In genomic region chr12:53500776-53501614, GRCh38 we compare ENCODE assay signal across 8 cellular contexts. TPM values are rescaled to one million over a fixed set of nuclear protein-coding genes. Genes with fewer than 3 reads are reported as not detected.
DNase-seq lines count a peak whose midpoint lies in the region; ATAC-seq and TF ChIP-seq lines count a peak whose summit lies in the region.

Gene TARBP2, plus strand, starts transcription at chr12:53501283. Its CDS starts 126 bp downstream, at chr12:53501409.

- peak within 1 kb of the TSS; percentile 52 to 75 for H3K4me3 ChIP-seq in SK-N-SH (ENCODE audit: low read depth in 2 of 2, low read length in 1 of 2)

- DNase-seq in GM04504 (ENCODE audit: low read depth) (peak; percentile 100), NCI-H1048 (lab: John Stamatoyannopoulos, UW) (peak; percentile 96), SK-N-SH (peak; percentile 92), germinal center (ENCODE audit: low spot score) (peak; percentile 98), non-pigmented ciliary epithelial cell (ENCODE audit: low read depth) (peak; percentile 99), superior temporal gyrus (ENCODE audit: extremely low spot score) (peak; percentile 100)
- DNase-seq in activated naive CD4-positive, alpha-beta T cell treated with anti-CD3 and anti-CD28 coated beads, Interleukin-2, amount 50 U/mL, for 16 hours: peak; percentile 95

- H3K27ac ChIP-seq in SK-N-SH (ENCODE audit: low read depth in 2 of 2, low read length in 1 of 2): peak within 1 kb of the TSS; percentile 94 to 100

- no peaks in the 10 kb centered on the region for H3K9me3 ChIP-seq in SK-N-SH

- TF ChIP-seq EP300 in SK-N-SH (IDR thresholded peaks at IDR 0.05; ENCODE audit: borderline replicate concordance in 1 of 2, low read depth in 1 of 2, low read length in 1 of 2): no peak

- TF ChIP-seq RAD21 in SK-N-SH (IDR thresholded peaks at IDR 0.05; ENCODE audit: low read length): no peak

- peaks cover 9 to 31% of the 10 kb centered on the region in 2 experiments for H3K36me3 ChIP-seq in SK-N-SH (replicated peaks in 1 of 2; ENCODE audit: control insufficient read depth in 1 of 2, insufficient read depth in 2 of 2, low read length in 1 of 2)

- H3K4me2 ChIP-seq in SK-N-SH: peak within 1 kb of the TSS; percentile 96

- WGBS in SK-N-SH (ENCODE audit: low lambda C conversion rate): 2% methylated on average over 49 of the region's 74 CpGs

- H3K9me2 ChIP-seq in SK-N-SH: no peaks in the 10 kb centered on the region

- peak within 1 kb of the TSS; percentile 94 for H2AFZ ChIP-seq in SK-N-SH (ENCODE audit: low read depth)

- peaks cover 48% of the 10 kb centered on the region for H3K79me2 ChIP-seq in SK-N-SH (ENCODE audit: insufficient read depth)

- peak; percentile 73 for ATAC-seq in HG02571 (IDR thresholded peaks at IDR 0.05; ENCODE audit: unreplicated experiment)

- H3K9ac ChIP-seq in SK-N-SH: peak within 1 kb of the TSS; percentile 93

- CTCF ChIA-PET in SK-N-SH (lab: Yijun Ruan, JAX): interaction anchor here (0.6 to 8.2 kb wide), 11 partner anchors 8 to 178 kb away, joined by 3 to 46 read pairs (median 4); partner anchors contain the start of gene AAAS

- peaks cover 33 to 37% of the 10 kb centered on the region in 2 experiments for H3K4me1 ChIP-seq in SK-N-SH (ENCODE audit: control insufficient read depth in 1 of 2, insufficient read depth in 2 of 2, low read depth in 1 of 2, low read length in 1 of 2)

- no peaks in the 10 kb centered on the region for H4K20me1 ChIP-seq in SK-N-SH (ENCODE audit: insufficient read depth)

- POLR2A ChIA-PET in SK-N-SH (lab: Yijun Ruan, JAX): interaction anchor here (0.6 to 2.8 kb wide), 23 partner anchors 8 to 899 kb away, joined by 3 to 18 read pairs (median 5); partner anchors contain the start of genes AAAS, ATP5MC2, ESPL1 and PRR13

- H3K27me3 ChIP-seq in SK-N-SH (ENCODE audit: insufficient read depth): no peaks in the 10 kb centered on the region

- no peak for TF ChIP-seq CTCF in SK-N-SH (IDR thresholded peaks at IDR 0.05)

- peaks cover 24% of the 10 kb centered on the region for H3F3A ChIP-seq in SK-N-SH (replicated peaks; ENCODE audit: insufficient read depth)

TF ChIP-seq in SK-N-SH, 30 proteins besides CTCF, POLR2A, EP300 and RAD21:
- TF ChIP-seq GATA2 (CRISPR knock-in tag; IDR thresholded peaks at IDR 0.05): no peak
- 0 out of 2 replicates have a peak, but pooled peaks have one; percentile 27 for TF ChIP-seq GABPA (IDR thresholded peaks at IDR 0.05; ENCODE audit: low read depth)
- peak; percentile 15; the same call in 1 of the 2 replicates for TF ChIP-seq MXI1 (IDR thresholded peaks at IDR 0.05; ENCODE audit: low read depth, low read length)
- no peak for TF ChIP-seq JUND (IDR thresholded peaks at IDR 0.05)
- peak; percentile 49; the same call in 1 of the 2 replicates for TF ChIP-seq RFX5 (IDR thresholded peaks at IDR 0.05; ENCODE audit: low read length)
- TF ChIP-seq REST (IDR thresholded peaks at IDR 0.05; ENCODE audit: low read depth, low read length): peak; percentile 11; the same call in 1 of the 2 replicates
- peak; percentile 18; the same call in 1 of the 2 replicates for TF ChIP-seq TCF12 (IDR thresholded peaks at IDR 0.05)
- peak; percentile 34; the same call in 1 of the 2 replicates for TF ChIP-seq IRF3 (IDR thresholded peaks at IDR 0.05; ENCODE audit: low read depth, low read length)
- TF ChIP-seq FOXJ3 (CRISPR knock-in tag; IDR thresholded peaks at IDR 0.05): no peak; the same call in 1 of the 2 replicates
- TF ChIP-seq YY1 (IDR thresholded peaks at IDR 0.05; ENCODE audit: low read depth): peak; percentile 73
- TF ChIP-seq SIN3A (IDR thresholded peaks at IDR 0.05; ENCODE audit: borderline replicate concordance, low read depth, low read length): 0 out of 2 replicates have a peak, but pooled peaks have one; percentile 27
- no peak for TF ChIP-seq RXRA (IDR thresholded peaks at IDR 0.05; ENCODE audit: borderline replicate concordance, low read depth)
- TF ChIP-seq PBX3 (IDR thresholded peaks at IDR 0.05): no peak; the same call in 1 of the 2 replicates
- peak; percentile 94 for TF ChIP-seq MAX (IDR thresholded peaks at IDR 0.05; ENCODE audit: low read depth)
- TF ChIP-seq POLR2AphosphoS5 (IDR thresholded peaks at IDR 0.05; ENCODE audit: low read depth, low read length): peak; percentile 87
- TF ChIP-seq NRF1 (IDR thresholded peaks at IDR 0.05; ENCODE audit: low read depth, low read length): 0 out of 2 replicates have a peak, but pooled peaks have one; percentile 33
- peak; percentile 33 for TF ChIP-seq TAF1 (IDR thresholded peaks at IDR 0.05; ENCODE audit: borderline replicate concordance, low read depth, low read length)
- peak; percentile 61 for TF ChIP-seq CHD2 (IDR thresholded peaks at IDR 0.05; ENCODE audit: low read length, partially characterized antibody)

RNA-seq across cellular contexts. Expression of gene TARBP2, which starts in this region (rescaled TPM):
- 57.8 and 69.8 TPM in 2 replicates for polyA plus RNA-seq in SK-N-SH (2012; rRNA removed)
- 21.2 and 31.7 TPM in 2 replicates for polyA plus RNA-seq in SK-N-SH (2012; cell fraction: cytosol; rRNA removed)
- polyA plus RNA-seq in SK-N-SH (2012; cell fraction: nucleus; rRNA removed): 272 and 284 TPM in 2 replicates

Comparison
In these comparisons a context has a peak if more than half of its experiments do, and no peak if none do; other contexts are left out.
1. Peak in every context shown above with its lines: DNase-seq, ATAC-seq, H3K4me3 ChIP-seq and H3K27ac ChIP-seq.